1 cellular context compared by ENCODE assay signal in the genomic region with DNA sequence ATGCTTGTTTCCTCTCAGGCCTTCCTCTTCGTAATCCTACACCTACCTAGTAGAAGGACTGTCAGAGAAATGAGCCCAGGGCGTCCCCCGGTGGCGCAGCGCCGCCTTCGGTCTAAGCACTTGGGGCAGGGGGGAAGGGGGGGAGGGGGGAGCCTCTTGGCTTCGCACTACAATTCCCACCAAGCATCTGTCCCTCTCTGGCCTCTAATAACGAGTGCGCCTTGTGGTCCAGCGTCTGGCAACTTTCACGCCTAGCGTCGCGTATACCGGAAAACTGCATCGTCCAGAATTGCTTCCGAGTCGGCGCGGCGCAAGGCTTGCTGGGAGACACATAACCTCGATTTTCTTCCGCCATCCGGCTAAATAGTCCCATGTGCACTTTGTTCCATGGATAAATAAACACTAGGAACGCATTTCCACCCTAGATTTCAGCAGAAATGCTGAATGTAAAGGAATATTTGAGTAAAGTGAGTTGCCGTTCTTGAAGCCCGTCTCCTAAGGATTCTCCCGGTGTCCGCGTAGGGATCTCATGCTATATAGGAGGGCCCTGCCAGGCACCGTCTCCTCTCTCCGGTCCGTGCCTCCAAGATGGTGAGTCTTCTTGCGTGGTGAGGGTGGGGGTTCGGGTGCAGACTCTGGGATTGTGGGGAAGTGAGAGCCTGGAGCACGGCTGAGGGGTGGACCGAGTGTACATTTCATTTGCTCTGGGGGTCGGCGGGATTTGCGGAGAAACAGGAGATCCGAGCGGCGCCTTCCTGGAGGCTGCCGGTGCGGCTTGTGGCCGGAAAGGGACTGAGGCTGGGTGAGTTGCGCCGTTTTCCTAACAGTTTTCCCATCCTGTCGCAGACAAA.
TF ChIP-seq lines count a peak whose summit lies in the region.

A gene (plus strand): TSS at position 340 of the 851 bp plus-strand sequence. CDS start 249 bp downstream, at position 589.

TF ChIP-seq in GM12878, 131 proteins besides CTCF, POLR2A, EP300 and RAD21 (continued from another document):
- TF ChIP-seq, protein P1, sequence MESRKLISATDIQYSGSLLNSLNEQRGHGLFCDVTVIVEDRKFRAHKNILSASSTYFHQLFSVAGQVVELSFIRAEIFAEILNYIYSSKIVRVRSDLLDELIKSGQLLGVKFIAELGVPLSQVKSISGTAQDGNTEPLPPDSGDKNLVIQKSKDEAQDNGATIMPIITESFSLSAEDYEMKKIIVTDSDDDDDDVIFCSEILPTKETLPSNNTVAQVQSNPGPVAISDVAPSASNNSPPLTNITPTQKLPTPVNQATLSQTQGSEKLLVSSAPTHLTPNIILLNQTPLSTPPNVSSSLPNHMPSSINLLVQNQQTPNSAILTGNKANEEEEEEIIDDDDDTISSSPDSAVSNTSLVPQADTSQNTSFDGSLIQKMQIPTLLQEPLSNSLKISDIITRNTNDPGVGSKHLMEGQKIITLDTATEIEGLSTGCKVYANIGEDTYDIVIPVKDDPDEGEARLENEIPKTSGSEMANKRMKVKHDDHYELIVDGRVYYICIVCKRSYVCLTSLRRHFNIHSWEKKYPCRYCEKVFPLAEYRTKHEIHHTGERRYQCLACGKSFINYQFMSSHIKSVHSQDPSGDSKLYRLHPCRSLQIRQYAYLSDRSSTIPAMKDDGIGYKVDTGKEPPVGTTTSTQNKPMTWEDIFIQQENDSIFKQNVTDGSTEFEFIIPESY (IDR thresholded peaks at IDR 0.05), result peak; percentile 90
- TF ChIP-seq CBX3 (IDR thresholded peaks at IDR 0.05; ENCODE audit: borderline replicate concordance, low read depth) (no peak), FOXM1 (IDR thresholded peaks at IDR 0.05; ENCODE audit: low read depth, low read length) (peak; percentile 89; the same call in 1 of the 2 replicates), SIX5 (IDR thresholded peaks at IDR 0.05; ENCODE audit: low read depth, low read length, severe bottlenecking) (peak; percentile 83), ZZZ3 (IDR thresholded peaks at IDR 0.05; ENCODE audit: control insufficient read depth, insufficient read length, low read depth) (no peak), ZBED1 (IDR thresholded peaks at IDR 0.05; ENCODE audit: borderline replicate concordance) (peak; percentile 94), RFX5 (IDR thresholded peaks at IDR 0.05; ENCODE audit: low read depth, low read length) (no peak), GABPA (IDR thresholded peaks at IDR 0.05; ENCODE audit: low read depth) (peak; percentile 99), TCF3 (IDR thresholded peaks at IDR 0.05; ENCODE audit: borderline replicate concordance, insufficient read depth, low read depth, low read length) (peak; percentile 84; the same call in 1 of the 2 replicates), SMARCA5 (IDR thresholded peaks at IDR 0.05) (0 out of 2 replicates have a peak, but pooled peaks have one; percentile 31), CHD4 (IDR thresholded peaks at IDR 0.05) (no peak), NR2F1 (conservative IDR thresholded peaks at IDR 0.05) (no peak), MTA3 (IDR thresholded peaks at IDR 0.05; ENCODE audit: borderline replicate concordance, low read length) (0 out of 2 replicates have a peak, but pooled peaks have one; percentile 71), EGR1 (IDR thresholded peaks at IDR 0.05; ENCODE audit: borderline replicate concordance in 1 of 2, low read depth in 2 of 2, low read length in 2 of 2) (0 out of 3 replicates have a peak, but pooled peaks of 1 of the 2 experiments have one; percentile 35), EED (IDR thresholded peaks at IDR 0.05; ENCODE audit: low read depth) (peak; percentile 19; the same call in 1 of the 2 replicates), TCF12 (IDR thresholded peaks at IDR 0.05; ENCODE audit: low read depth, low read length) (peak; percentile 60; the same call in 1 of the 2 replicates), ZSCAN29 (IDR thresholded peaks at IDR 0.05) (no peak), JUNB (IDR thresholded peaks at IDR 0.05) (peak; percentile 38; the same call in 1 of the 2 replicates)
- TF ChIP-seq, protein P2, sequence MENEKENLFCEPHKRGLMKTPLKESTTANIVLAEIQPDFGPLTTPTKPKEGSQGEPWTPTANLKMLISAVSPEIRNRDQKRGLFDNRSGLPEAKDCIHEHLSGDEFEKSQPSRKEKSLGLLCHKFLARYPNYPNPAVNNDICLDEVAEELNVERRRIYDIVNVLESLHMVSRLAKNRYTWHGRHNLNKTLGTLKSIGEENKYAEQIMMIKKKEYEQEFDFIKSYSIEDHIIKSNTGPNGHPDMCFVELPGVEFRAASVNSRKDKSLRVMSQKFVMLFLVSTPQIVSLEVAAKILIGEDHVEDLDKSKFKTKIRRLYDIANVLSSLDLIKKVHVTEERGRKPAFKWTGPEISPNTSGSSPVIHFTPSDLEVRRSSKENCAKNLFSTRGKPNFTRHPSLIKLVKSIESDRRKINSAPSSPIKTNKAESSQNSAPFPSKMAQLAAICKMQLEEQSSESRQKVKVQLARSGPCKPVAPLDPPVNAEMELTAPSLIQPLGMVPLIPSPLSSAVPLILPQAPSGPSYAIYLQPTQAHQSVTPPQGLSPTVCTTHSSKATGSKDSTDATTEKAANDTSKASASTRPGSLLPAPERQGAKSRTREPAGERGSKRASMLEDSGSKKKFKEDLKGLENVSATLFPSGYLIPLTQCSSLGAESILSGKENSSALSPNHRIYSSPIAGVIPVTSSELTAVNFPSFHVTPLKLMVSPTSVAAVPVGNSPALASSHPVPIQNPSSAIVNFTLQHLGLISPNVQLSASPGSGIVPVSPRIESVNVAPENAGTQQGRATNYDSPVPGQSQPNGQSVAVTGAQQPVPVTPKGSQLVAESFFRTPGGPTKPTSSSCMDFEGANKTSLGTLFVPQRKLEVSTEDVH (IDR thresholded peaks at IDR 0.05; ENCODE audit: low read depth, partially characterized antibody), result peak; percentile 97
- TF ChIP-seq, protein P3, sequence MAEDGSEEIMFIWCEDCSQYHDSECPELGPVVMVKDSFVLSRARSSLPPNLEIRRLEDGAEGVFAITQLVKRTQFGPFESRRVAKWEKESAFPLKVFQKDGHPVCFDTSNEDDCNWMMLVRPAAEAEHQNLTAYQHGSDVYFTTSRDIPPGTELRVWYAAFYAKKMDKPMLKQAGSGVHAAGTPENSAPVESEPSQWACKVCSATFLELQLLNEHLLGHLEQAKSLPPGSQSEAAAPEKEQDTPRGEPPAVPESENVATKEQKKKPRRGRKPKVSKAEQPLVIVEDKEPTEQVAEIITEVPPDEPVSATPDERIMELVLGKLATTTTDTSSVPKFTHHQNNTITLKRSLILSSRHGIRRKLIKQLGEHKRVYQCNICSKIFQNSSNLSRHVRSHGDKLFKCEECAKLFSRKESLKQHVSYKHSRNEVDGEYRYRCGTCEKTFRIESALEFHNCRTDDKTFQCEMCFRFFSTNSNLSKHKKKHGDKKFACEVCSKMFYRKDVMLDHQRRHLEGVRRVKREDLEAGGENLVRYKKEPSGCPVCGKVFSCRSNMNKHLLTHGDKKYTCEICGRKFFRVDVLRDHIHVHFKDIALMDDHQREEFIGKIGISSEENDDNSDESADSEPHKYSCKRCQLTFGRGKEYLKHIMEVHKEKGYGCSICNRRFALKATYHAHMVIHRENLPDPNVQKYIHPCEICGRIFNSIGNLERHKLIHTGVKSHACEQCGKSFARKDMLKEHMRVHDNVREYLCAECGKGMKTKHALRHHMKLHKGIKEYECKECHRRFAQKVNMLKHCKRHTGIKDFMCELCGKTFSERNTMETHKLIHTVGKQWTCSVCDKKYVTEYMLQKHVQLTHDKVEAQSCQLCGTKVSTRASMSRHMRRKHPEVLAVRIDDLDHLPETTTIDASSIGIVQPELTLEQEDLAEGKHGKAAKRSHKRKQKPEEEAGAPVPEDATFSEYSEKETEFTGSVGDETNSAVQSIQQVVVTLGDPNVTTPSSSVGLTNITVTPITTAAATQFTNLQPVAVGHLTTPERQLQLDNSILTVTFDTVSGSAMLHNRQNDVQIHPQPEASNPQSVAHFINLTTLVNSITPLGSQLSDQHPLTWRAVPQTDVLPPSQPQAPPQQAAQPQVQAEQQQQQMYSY (CRISPR knock-in tag; IDR thresholded peaks at IDR 0.05), result no peak
- TF ChIP-seq, protein P4, sequence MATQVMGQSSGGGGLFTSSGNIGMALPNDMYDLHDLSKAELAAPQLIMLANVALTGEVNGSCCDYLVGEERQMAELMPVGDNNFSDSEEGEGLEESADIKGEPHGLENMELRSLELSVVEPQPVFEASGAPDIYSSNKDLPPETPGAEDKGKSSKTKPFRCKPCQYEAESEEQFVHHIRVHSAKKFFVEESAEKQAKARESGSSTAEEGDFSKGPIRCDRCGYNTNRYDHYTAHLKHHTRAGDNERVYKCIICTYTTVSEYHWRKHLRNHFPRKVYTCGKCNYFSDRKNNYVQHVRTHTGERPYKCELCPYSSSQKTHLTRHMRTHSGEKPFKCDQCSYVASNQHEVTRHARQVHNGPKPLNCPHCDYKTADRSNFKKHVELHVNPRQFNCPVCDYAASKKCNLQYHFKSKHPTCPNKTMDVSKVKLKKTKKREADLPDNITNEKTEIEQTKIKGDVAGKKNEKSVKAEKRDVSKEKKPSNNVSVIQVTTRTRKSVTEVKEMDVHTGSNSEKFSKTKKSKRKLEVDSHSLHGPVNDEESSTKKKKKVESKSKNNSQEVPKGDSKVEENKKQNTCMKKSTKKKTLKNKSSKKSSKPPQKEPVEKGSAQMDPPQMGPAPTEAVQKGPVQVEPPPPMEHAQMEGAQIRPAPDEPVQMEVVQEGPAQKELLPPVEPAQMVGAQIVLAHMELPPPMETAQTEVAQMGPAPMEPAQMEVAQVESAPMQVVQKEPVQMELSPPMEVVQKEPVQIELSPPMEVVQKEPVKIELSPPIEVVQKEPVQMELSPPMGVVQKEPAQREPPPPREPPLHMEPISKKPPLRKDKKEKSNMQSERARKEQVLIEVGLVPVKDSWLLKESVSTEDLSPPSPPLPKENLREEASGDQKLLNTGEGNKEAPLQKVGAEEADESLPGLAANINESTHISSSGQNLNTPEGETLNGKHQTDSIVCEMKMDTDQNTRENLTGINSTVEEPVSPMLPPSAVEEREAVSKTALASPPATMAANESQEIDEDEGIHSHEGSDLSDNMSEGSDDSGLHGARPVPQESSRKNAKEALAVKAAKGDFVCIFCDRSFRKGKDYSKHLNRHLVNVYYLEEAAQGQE (IDR thresholded peaks at IDR 0.05; ENCODE audit: low read depth, low read length), result peak; percentile 46; the same call in 1 of the 2 replicates
TF ChIP-seq in GM12878: peak in this region for 84.
